ENCODE assay signal across 12 cellular contexts in the genomic region with DNA sequence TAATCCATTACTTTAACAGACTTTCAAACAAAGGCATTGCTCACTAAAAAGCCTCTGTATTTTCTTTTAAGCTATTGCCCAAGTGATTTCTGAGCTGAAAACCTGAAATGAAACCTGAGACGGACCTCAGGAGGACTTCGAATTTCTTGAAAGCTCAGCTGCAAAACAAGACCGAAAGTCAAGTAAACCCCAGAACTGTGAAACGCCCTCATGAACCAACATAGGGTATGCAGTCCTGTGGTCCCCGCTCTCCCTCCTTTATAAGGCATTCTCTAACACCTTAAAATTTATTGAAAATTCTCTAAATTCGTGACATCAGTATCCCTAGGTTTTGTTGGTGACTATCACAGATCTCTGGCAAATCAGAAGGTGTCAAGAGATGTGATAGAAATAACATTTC.
DNase-seq lines count a peak whose midpoint lies in the region; ATAC-seq and TF ChIP-seq lines count a peak whose summit lies in the region.
"Had no signal": no experiment of that assay in that cellular context is flagged by ENCODE, and none has a peak within 500 bp of the region (broad histone marks: within the 10 kb centered on the region; RNA-seq: fewer than 3 reads in every experiment).

No MANE protein-coding gene starts in this region.

- ATAC-seq in GM18909 (IDR thresholded peaks at IDR 0.05; ENCODE audit: poor library complexity, unreplicated experiment) = peak; percentile 81
- ATAC-seq in GM21723 (IDR thresholded peaks at IDR 0.05; ENCODE audit: unreplicated experiment) = peak; percentile 79
- ATAC-seq in HG03139 (IDR thresholded peaks at IDR 0.05; ENCODE audit: unreplicated experiment) = peak; percentile 58
- peak; percentile 34 for ATAC-seq in sciatic nerve
- ATAC-seq in naive thymus-derived CD4-positive, alpha-beta T cell = no peak
- ATAC-seq in CD4-positive, alpha-beta T cell (ENCODE audit: poor library complexity) = no peak
- ATAC-seq: T-cell had no signal

- no peaks in the 10 kb centered on the region for H3K27me3 Mint-ChIP-seq in naive thymus-derived CD4-positive, alpha-beta T cell
- no peaks in the 10 kb centered on the region for H3K27me3 Mint-ChIP-seq in CD4-positive, alpha-beta T cell
- H3K27me3 Mint-ChIP-seq: T-cell had no signal

- H3K4me1 Mint-ChIP-seq in naive thymus-derived CD4-positive, alpha-beta T cell = peaks cover 0 to 12% (median 6%) of the 10 kb centered on the region in 7 donors
- H3K4me1 Mint-ChIP-seq in CD4-positive, alpha-beta T cell (ENCODE audit: low read depth) = peaks cover 4% of the 10 kb centered on the region

- no peaks in the 10 kb centered on the region for H3K27me3 ChIP-seq in naive thymus-derived CD4-positive, alpha-beta T cell (ENCODE audit: control insufficient read depth in 2 of 2, insufficient read depth in 2 of 2, low read length in 2 of 2)
- no peaks in the 10 kb centered on the region for H3K27me3 ChIP-seq in CD4-positive, alpha-beta T cell (ENCODE audit: control insufficient read depth, insufficient read depth, low read length)

- H3K4me1 ChIP-seq in naive thymus-derived CD4-positive, alpha-beta T cell (ENCODE audit: control insufficient read depth in 2 of 2, insufficient read depth in 2 of 2, low read length in 2 of 2) = no peaks in the 10 kb centered on the region

- peaks cover 0 to 7% (median 0%) of the 10 kb centered on the region in 3 experiments for H3K36me3 ChIP-seq in naive thymus-derived CD4-positive, alpha-beta T cell (ENCODE audit: control insufficient read depth in 2 of 3, insufficient read depth in 3 of 3, low read length in 3 of 3)

- no peak overlapping the region for H3K4me3 Mint-ChIP-seq in naive thymus-derived CD4-positive, alpha-beta T cell
- H3K4me3 Mint-ChIP-seq in CD4-positive, alpha-beta T cell = no peak overlapping the region
- H3K4me3 Mint-ChIP-seq: immature natural killer cell, T-cell had no signal

- H3K27ac Mint-ChIP-seq in naive thymus-derived CD4-positive, alpha-beta T cell = no peak overlapping the region
- no peak overlapping the region for H3K27ac Mint-ChIP-seq in CD4-positive, alpha-beta T cell
- H3K27ac Mint-ChIP-seq: T-cell had no signal

- DNase-seq in sciatic nerve (ENCODE audit: low spot score) (no peak), HCEC 1CT (no peak)
- DNase-seq in naive thymus-derived CD4-positive, alpha-beta T cell = no peak
- DNase-seq in CD4-positive, alpha-beta T cell = no peak
- DNase-seq: erythroblast, GOT3, immature natural killer cell, NCI-H748 treated with DMSO at 0.1 percent for 48 hours, T-cell had no signal

- intact Hi-C loops in sciatic nerve (cut with DNase I) = no loop called here
- intact Hi-C loops in naive thymus-derived CD4-positive, alpha-beta T cell (cut with micrococcal nuclease) = no loop called here
- intact Hi-C loops in CD4-positive, alpha-beta T cell (cut with DNase I, micrococcal nuclease) = no loop called here

- no peaks in the 10 kb centered on the region for H3K9me3 ChIP-seq in naive thymus-derived CD4-positive, alpha-beta T cell (ENCODE audit: control insufficient read depth in 2 of 3, low read length in 3 of 3)
- H3K9me3 ChIP-seq in CD4-positive, alpha-beta T cell (ENCODE audit: control insufficient read depth, low read length) = no peaks in the 10 kb centered on the region

- no peak for TF ChIP-seq CTCF in CD4-positive, alpha-beta T cell (IDR thresholded peaks at IDR 0.05)

- POLR2A ChIA-PET in naive thymus-derived CD4-positive, alpha-beta T cell (lab: Charles Lee) = no interaction called here
- POLR2A ChIA-PET in CD4-positive, alpha-beta T cell (lab: Charles Lee) = no interaction called here

- H3K27ac ChIP-seq in naive thymus-derived CD4-positive, alpha-beta T cell (ENCODE audit: low read depth, low read length) = no peak overlapping the region
- H3K27ac ChIP-seq in CD4-positive, alpha-beta T cell (ENCODE audit: low read depth, low read length) = no peak overlapping the region

- no peak overlapping the region for H3K4me3 ChIP-seq in naive thymus-derived CD4-positive, alpha-beta T cell (ENCODE audit: low read length)

- H3K9me3 Mint-ChIP-seq in naive thymus-derived CD4-positive, alpha-beta T cell = no peaks in the 10 kb centered on the region
- H3K9me3 Mint-ChIP-seq in CD4-positive, alpha-beta T cell = no peaks in the 10 kb centered on the region
- H3K9me3 Mint-ChIP-seq: immature natural killer cell, T-cell had no signal

- H3K36me3 Mint-ChIP-seq in naive thymus-derived CD4-positive, alpha-beta T cell = peaks cover 1 to 51% (median 28%) of the 10 kb centered on the region in 5 donors
- H3K36me3 Mint-ChIP-seq in CD4-positive, alpha-beta T cell (ENCODE audit: low read depth) = peaks cover 47% of the 10 kb centered on the region

- CTCF ChIA-PET in naive thymus-derived CD4-positive, alpha-beta T cell (lab: Charles Lee) = no interaction called here
- CTCF ChIA-PET in CD4-positive, alpha-beta T cell (lab: Charles Lee) = interaction anchor here (0.8 kb wide), 1 partner anchor 10 kb away, joined by 3 read pairs; no protein-coding TSS in a partner anchor

Comparison
In these comparisons a context has a peak if more than half of its experiments do, and no peak if none do; other contexts are left out.
1. ATAC-seq: peak in GM18909 (single experiment), GM21723 (single experiment), HG03139 (single experiment) and sciatic nerve (single experiment); none in naive thymus-derived CD4-positive, alpha-beta T cell (single experiment) and CD4-positive, alpha-beta T cell (single experiment).